Comparison of ENCODE assay signal across 8 cellular contexts in genomic region chr7:107742678-107743566, GRCh38. TPM values are rescaled to one million over a fixed set of nuclear protein-coding genes. Genes with fewer than 3 reads are reported as not detected.
DNase-seq lines count a peak whose midpoint lies in the region; ATAC-seq and TF ChIP-seq lines count a peak whose summit lies in the region.

No MANE protein-coding gene starts in this region.

- no peaks in the 10 kb centered on the region for H3K9me3 ChIP-seq in BLaER1
- H3K9me3 ChIP-seq in heart right ventricle = no peaks in the 10 kb centered on the region

- peak overlapping the region; percentile 97 for H3K4me3 Mint-ChIP-seq in activated naive CD4-positive, alpha-beta T cell treated with anti-CD3 and anti-CD28 coated beads, Interleukin-2, amount 50 U/mL, for 24 hours

- 15% methylated on average over 29 of the region's 29 CpGs for WGBS in heart right ventricle, 2 donors

- peaks cover 2% of the 10 kb centered on the region for H3K36me3 Mint-ChIP-seq in activated naive CD4-positive, alpha-beta T cell treated with anti-CD3 and anti-CD28 coated beads, Interleukin-2, amount 50 U/mL, for 24 hours

- H3K4me2 ChIP-seq in BLaER1 = peak overlapping the region; percentile 77

- peaks cover 43% of the 10 kb centered on the region for H3K4me1 Mint-ChIP-seq in activated naive CD4-positive, alpha-beta T cell treated with anti-CD3 and anti-CD28 coated beads, Interleukin-2, amount 50 U/mL, for 24 hours

- no peaks in the 10 kb centered on the region for H3K9me3 Mint-ChIP-seq in activated naive CD4-positive, alpha-beta T cell treated with anti-CD3 and anti-CD28 coated beads, Interleukin-2, amount 50 U/mL, for 24 hours

- H3K4me3 ChIP-seq in BLaER1 (peak overlapping the region; percentile 84), heart right ventricle (peak overlapping the region; percentile 52 to 97 (median 88))

- TF ChIP-seq CTCF in heart right ventricle (IDR thresholded peaks at IDR 0.05) = no peak

- no peaks in the 10 kb centered on the region for H3K36me3 ChIP-seq in BLaER1
- H3K36me3 ChIP-seq in heart right ventricle = peaks cover 0 to 5% (median 0%) of the 10 kb centered on the region in 9 donors

- no peaks in the 10 kb centered on the region for H3K27me3 Mint-ChIP-seq in activated naive CD4-positive, alpha-beta T cell treated with anti-CD3 and anti-CD28 coated beads, Interleukin-2, amount 50 U/mL, for 24 hours

- H3K9ac ChIP-seq in BLaER1 = peak overlapping the region; percentile 90

- H3K27ac Mint-ChIP-seq in activated naive CD4-positive, alpha-beta T cell treated with anti-CD3 and anti-CD28 coated beads, Interleukin-2, amount 50 U/mL, for 24 hours = peak overlapping the region; percentile 99

- H3K27me3 ChIP-seq in BLaER1 (no peaks in the 10 kb centered on the region), heart right ventricle (no peaks in the 10 kb centered on the region)

- H3K27ac ChIP-seq in BLaER1 = peak overlapping the region; percentile 99
- peak overlapping the region; percentile 92 to 98 (median 96) for H3K27ac ChIP-seq in heart right ventricle

- ATAC-seq in GM18867 (IDR thresholded peaks at IDR 0.05; ENCODE audit: unreplicated experiment) (peak; percentile 45), HG03025 (IDR thresholded peaks at IDR 0.05; ENCODE audit: low FRiP score, unreplicated experiment) (peak; percentile 34), heart right ventricle (peak; percentile 19 to 59 (median 42))

- H3K4me1 ChIP-seq in BLaER1 (peaks cover 41% of the 10 kb centered on the region), heart right ventricle (peaks cover 11 to 44% (median 40%) of the 10 kb centered on the region in 9 donors)

- H4K20me1 ChIP-seq in BLaER1 = peaks cover 39% of the 10 kb centered on the region

- intact Hi-C loops in heart right ventricle (cut with DNase I) = loop anchor here in 9 of 10 donors (2.0 to 10.0 kb wide), 9 partner anchors 129 to 404 kb away; partner anchors contain the start of genes BCAP29 (in 1 of the 9) and GPR22 (in 1 of the 9)
- intact Hi-C loops in posterior cingulate gyrus (cut with DNase I) = loop anchor here (5.0 to 10.0 kb wide), 4 partner anchors 129 to 568 kb away; partner anchors contain the start of gene BCAP29

- DNase-seq in NCI-H345 treated with DMSO at 0.1 percent for 48 hours (lab: John Stamatoyannopoulos, UW; ENCODE audit: unreplicated experiment) (peak; percentile 70), heart right ventricle (peak in 1 of 2 donors; percentile 55), posterior cingulate gyrus (peak; percentile 34 to 93 (median 52)), dermis blood vessel endothelial cell (no peak)

RNA-seq across cellular contexts. Expression of gene CBLL1, which starts 1.0 kb away (rescaled TPM):
- total RNA-seq in heart right ventricle (10 to 100 TPM; 18.3 to 31.3 (median 23.1) TPM), dermis blood vessel endothelial cell (18.1 and 18.9 TPM in 2 replicates)
- polyA plus RNA-seq in heart right ventricle = 1 to 10 TPM; 4.6 to 5.8 TPM
